In the genomic region with DNA sequence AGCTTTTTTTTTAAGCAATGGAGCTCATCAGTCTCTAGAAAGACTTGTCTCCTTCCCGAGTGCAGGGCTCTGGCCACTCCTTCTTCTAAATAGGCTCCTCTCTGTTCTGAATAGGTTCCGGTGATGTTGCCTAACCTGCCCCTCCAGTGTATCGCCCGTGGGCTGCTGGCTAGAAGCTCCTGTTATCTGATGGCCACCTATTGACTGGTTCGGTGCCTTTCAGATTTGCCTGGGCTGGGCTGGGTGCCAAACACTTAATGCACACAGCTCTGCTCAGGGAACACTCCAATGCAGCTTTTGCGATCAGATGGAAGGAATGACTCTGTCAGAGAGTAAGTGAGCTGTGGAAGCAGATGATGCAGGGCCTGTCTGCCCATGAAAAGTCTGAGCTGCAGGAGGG, we compare ENCODE assay signal across 15 cellular contexts.
DNase-seq lines count a peak whose midpoint lies in the region; ATAC-seq lines count a peak whose summit lies in the region.
"Had no signal": no experiment of that assay in that cellular context is flagged by ENCODE, and none has a peak within 500 bp of the region (broad histone marks: within the 10 kb centered on the region; RNA-seq: fewer than 3 reads in every experiment).

No MANE protein-coding gene starts in this region.

- H3K36me3 Mint-ChIP-seq in stimulated activated effector memory CD8-positive, alpha-beta T cell treated with anti-CD3 and anti-CD28 coated beads, Interleukin-12 subunit alpha, Interleukin-12 subunit beta, amount 100 ng/mL, for 72 hours = no peaks in the 10 kb centered on the region

- peaks cover 6% of the 10 kb centered on the region for H3K4me1 Mint-ChIP-seq in stimulated activated effector memory CD8-positive, alpha-beta T cell treated with anti-CD3 and anti-CD28 coated beads, Interleukin-12 subunit alpha, Interleukin-12 subunit beta, amount 100 ng/mL, for 72 hours

- ATAC-seq in GM19324 (IDR thresholded peaks at IDR 0.05; ENCODE audit: low FRiP score, unreplicated experiment) = no peak
- no peak for ATAC-seq in stimulated activated effector memory CD8-positive, alpha-beta T cell treated with anti-CD3 and anti-CD28 coated beads, Interleukin-12 subunit alpha, Interleukin-12 subunit beta, amount 100 ng/mL, for 72 hours
- ATAC-seq: activated T-cell treated with anti-CD3 and anti-CD28 coated beads, Interleukin-2, amount 50 U/mL, for 72 hours; left lobe of liver had no signal

- no peak overlapping the region for H3K27ac Mint-ChIP-seq in stimulated activated effector memory CD8-positive, alpha-beta T cell treated with anti-CD3 and anti-CD28 coated beads, Interleukin-12 subunit alpha, Interleukin-12 subunit beta, amount 100 ng/mL, for 72 hours
- H3K27ac Mint-ChIP-seq: activated T-cell treated with anti-CD3 and anti-CD28 coated beads, Interleukin-2, amount 50 U/mL, for 72 hours had no signal

- H3K4me3 Mint-ChIP-seq in stimulated activated effector memory CD8-positive, alpha-beta T cell treated with anti-CD3 and anti-CD28 coated beads, Interleukin-12 subunit alpha, Interleukin-12 subunit beta, amount 100 ng/mL, for 72 hours = no peak overlapping the region
- H3K4me3 Mint-ChIP-seq: activated T-cell treated with anti-CD3 and anti-CD28 coated beads, Interleukin-2, amount 50 U/mL, for 72 hours; neural crest cell had no signal

- DNase-seq in NCI-H82 (lab: John Stamatoyannopoulos, UW) (peak; percentile 78), NCI-H82 treated with DMSO at 0.1 percent for 48 hours (lab: John Stamatoyannopoulos, UW; ENCODE audit: unreplicated experiment) (no peak), NCI-H1436 (lab: John Stamatoyannopoulos, UW) (peak; percentile 66), SHP77 treated with DMSO at 0.1 percent for 48 hours (lab: John Stamatoyannopoulos, UW) (peak; percentile 10), renal cortical epithelial cell (ENCODE audit: low read depth) (peak; percentile 21), DMS114 treated with DMSO at 0.1 percent for 48 hours (lab: John Stamatoyannopoulos, UW; ENCODE audit: unreplicated experiment) (no peak)
- DNase-seq in stimulated activated effector memory CD8-positive, alpha-beta T cell treated with anti-CD3 and anti-CD28 coated beads, Interleukin-12 subunit alpha, Interleukin-12 subunit beta, amount 100 ng/mL, for 72 hours (ENCODE audit: low spot score in 2 of 2) = no peak
- DNase-seq: activated CD4-positive, alpha-beta T cell treated with anti-CD3 and anti-CD28 coated beads for 1 hour; activated T-cell treated with anti-CD3 and anti-CD28 coated beads, Interleukin-2, amount 50 U/mL, for 72 hours; effector CD8-positive, alpha-beta T cell; NCI-H1930; stimulated activated CD4-positive, alpha-beta T cell treated with anti-CD3 and anti-CD28 coated beads, Interleukin-12 subunit alpha, Interleukin-12 subunit beta, amount 100 ng/mL, for 4 hours had no signal

- H3K9me3 Mint-ChIP-seq in stimulated activated effector memory CD8-positive, alpha-beta T cell treated with anti-CD3 and anti-CD28 coated beads, Interleukin-12 subunit alpha, Interleukin-12 subunit beta, amount 100 ng/mL, for 72 hours = no peaks in the 10 kb centered on the region
- H3K9me3 Mint-ChIP-seq: activated T-cell treated with anti-CD3 and anti-CD28 coated beads, Interleukin-2, amount 50 U/mL, for 72 hours; neural crest cell had no signal

Comparison
In these comparisons a context has a peak if more than half of its experiments do, and no peak if none do; other contexts are left out.
1. DNase-seq: peak in NCI-H82 (single experiment), NCI-H1436 (single experiment), SHP77 treated with DMSO at 0.1 percent for 48 hours (single experiment) and renal cortical epithelial cell (single experiment); none in NCI-H82 treated with DMSO at 0.1 percent for 48 hours (single experiment), stimulated activated effector memory CD8-positive, alpha-beta T cell treated with anti-CD3 and anti-CD28 coated beads, Interleukin-12 subunit alpha, Interleukin-12 subunit beta, amount 100 ng/mL, for 72 hours (0 of 2) and DMS114 treated with DMSO at 0.1 percent for 48 hours (single experiment).